1 cellular context compared by ENCODE assay signal in the genomic region with DNA sequence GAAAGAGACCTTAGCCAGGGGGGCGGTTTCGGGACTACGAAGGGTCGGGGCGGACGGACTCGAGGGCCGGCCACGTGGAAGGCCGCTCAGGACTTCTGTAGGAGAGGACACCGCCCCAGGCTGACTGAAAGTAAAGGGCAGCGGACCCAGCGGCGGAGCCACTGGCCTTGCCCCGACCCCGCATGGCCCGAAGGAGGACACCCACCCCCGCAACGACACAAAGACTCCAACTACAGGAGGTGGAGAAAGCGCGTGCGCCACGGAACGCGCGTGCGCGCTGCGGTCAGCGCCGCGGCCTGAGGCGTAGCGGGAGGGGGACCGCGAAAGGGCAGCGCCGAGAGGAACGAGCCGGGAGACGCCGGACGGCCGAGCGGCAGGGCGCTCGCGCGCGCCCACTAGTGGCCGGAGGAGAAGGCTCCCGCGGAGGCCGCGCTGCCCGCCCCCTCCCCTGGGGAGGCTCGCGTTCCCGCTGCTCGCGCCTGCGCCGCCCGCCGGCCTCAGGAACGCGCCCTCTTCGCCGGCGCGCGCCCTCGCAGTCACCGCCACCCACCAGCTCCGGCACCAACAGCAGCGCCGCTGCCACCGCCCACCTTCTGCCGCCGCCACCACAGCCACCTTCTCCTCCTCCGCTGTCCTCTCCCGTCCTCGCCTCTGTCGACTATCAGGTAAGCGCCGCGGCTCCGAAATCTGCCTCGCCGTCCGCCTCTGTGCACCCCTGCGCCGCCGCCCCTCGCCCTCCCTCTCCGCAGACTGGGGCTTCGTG.
TF ChIP-seq lines count a peak whose summit lies in the region.

A gene (plus strand): TSS at position 533 of the 763 bp plus-strand sequence. CDS start 67,784 bp downstream, outside the sequence.

TF ChIP-seq in HepG2, 621 proteins besides CTCF, POLR2A, EP300 and RAD21 (continued from another document and continues in another):
- TF ChIP-seq, protein P1, sequence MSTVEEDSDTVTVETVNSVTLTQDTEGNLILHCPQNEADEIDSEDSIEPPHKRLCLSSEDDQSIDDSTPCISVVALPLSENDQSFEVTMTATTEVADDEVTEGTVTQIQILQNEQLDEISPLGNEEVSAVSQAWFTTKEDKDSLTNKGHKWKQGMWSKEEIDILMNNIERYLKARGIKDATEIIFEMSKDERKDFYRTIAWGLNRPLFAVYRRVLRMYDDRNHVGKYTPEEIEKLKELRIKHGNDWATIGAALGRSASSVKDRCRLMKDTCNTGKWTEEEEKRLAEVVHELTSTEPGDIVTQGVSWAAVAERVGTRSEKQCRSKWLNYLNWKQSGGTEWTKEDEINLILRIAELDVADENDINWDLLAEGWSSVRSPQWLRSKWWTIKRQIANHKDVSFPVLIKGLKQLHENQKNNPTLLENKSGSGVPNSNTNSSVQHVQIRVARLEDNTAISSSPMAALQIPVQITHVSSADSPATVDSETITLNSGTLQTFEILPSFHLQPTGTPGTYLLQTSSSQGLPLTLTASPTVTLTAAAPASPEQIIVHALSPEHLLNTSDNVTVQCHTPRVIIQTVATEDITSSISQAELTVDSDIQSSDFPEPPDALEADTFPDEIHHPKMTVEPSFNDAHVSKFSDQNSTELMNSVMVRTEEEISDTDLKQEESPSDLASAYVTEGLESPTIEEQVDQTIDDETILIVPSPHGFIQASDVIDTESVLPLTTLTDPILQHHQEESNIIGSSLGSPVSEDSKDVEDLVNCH (CRISPR knock-in tag; IDR thresholded peaks at IDR 0.05): no peak
- peak; percentile 61; the same call in 1 of the 2 replicates for TF ChIP-seq ZNF670 (CRISPR knock-in tag; IDR thresholded peaks at IDR 0.05; ENCODE audit: borderline replicate concordance)
- TF ChIP-seq KMT2B (CRISPR knock-in tag; IDR thresholded peaks at IDR 0.05): no peak
- TF ChIP-seq RFXANK (CRISPR knock-in tag; IDR thresholded peaks at IDR 0.05): no peak
- TF ChIP-seq, protein P2, sequence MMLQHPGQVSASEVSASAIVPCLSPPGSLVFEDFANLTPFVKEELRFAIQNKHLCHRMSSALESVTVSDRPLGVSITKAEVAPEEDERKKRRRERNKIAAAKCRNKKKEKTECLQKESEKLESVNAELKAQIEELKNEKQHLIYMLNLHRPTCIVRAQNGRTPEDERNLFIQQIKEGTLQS (CRISPR knock-in tag; IDR thresholded peaks at IDR 0.05): no peak
- TF ChIP-seq ATF1 (CRISPR knock-in tag; IDR thresholded peaks at IDR 0.05): no peak
- no peak for TF ChIP-seq ZNF589 (CRISPR knock-in tag; conservative IDR thresholded peaks at IDR 0.05)
- TF ChIP-seq ZFP36 (IDR thresholded peaks at IDR 0.05; ENCODE audit: borderline replicate concordance, low read depth, low read length, partially characterized antibody): no peak
- TF ChIP-seq NAIF1 (CRISPR knock-in tag; IDR thresholded peaks at IDR 0.05; ENCODE audit: borderline replicate concordance): no peak
- TF ChIP-seq KLF6 (CRISPR knock-in tag; IDR thresholded peaks at IDR 0.05): no peak; the same call in 1 of the 2 replicates
- no peak for TF ChIP-seq JUN (CRISPR knock-in tag; IDR thresholded peaks at IDR 0.05)
- TF ChIP-seq, protein P3, sequence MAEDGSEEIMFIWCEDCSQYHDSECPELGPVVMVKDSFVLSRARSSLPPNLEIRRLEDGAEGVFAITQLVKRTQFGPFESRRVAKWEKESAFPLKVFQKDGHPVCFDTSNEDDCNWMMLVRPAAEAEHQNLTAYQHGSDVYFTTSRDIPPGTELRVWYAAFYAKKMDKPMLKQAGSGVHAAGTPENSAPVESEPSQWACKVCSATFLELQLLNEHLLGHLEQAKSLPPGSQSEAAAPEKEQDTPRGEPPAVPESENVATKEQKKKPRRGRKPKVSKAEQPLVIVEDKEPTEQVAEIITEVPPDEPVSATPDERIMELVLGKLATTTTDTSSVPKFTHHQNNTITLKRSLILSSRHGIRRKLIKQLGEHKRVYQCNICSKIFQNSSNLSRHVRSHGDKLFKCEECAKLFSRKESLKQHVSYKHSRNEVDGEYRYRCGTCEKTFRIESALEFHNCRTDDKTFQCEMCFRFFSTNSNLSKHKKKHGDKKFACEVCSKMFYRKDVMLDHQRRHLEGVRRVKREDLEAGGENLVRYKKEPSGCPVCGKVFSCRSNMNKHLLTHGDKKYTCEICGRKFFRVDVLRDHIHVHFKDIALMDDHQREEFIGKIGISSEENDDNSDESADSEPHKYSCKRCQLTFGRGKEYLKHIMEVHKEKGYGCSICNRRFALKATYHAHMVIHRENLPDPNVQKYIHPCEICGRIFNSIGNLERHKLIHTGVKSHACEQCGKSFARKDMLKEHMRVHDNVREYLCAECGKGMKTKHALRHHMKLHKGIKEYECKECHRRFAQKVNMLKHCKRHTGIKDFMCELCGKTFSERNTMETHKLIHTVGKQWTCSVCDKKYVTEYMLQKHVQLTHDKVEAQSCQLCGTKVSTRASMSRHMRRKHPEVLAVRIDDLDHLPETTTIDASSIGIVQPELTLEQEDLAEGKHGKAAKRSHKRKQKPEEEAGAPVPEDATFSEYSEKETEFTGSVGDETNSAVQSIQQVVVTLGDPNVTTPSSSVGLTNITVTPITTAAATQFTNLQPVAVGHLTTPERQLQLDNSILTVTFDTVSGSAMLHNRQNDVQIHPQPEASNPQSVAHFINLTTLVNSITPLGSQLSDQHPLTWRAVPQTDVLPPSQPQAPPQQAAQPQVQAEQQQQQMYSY (CRISPR knock-in tag; IDR thresholded peaks at IDR 0.05): no peak; the same call in 1 of the 2 replicates
- no peak for TF ChIP-seq ZNF761 (CRISPR knock-in tag; conservative IDR thresholded peaks at IDR 0.05)
- TF ChIP-seq, protein P4, sequence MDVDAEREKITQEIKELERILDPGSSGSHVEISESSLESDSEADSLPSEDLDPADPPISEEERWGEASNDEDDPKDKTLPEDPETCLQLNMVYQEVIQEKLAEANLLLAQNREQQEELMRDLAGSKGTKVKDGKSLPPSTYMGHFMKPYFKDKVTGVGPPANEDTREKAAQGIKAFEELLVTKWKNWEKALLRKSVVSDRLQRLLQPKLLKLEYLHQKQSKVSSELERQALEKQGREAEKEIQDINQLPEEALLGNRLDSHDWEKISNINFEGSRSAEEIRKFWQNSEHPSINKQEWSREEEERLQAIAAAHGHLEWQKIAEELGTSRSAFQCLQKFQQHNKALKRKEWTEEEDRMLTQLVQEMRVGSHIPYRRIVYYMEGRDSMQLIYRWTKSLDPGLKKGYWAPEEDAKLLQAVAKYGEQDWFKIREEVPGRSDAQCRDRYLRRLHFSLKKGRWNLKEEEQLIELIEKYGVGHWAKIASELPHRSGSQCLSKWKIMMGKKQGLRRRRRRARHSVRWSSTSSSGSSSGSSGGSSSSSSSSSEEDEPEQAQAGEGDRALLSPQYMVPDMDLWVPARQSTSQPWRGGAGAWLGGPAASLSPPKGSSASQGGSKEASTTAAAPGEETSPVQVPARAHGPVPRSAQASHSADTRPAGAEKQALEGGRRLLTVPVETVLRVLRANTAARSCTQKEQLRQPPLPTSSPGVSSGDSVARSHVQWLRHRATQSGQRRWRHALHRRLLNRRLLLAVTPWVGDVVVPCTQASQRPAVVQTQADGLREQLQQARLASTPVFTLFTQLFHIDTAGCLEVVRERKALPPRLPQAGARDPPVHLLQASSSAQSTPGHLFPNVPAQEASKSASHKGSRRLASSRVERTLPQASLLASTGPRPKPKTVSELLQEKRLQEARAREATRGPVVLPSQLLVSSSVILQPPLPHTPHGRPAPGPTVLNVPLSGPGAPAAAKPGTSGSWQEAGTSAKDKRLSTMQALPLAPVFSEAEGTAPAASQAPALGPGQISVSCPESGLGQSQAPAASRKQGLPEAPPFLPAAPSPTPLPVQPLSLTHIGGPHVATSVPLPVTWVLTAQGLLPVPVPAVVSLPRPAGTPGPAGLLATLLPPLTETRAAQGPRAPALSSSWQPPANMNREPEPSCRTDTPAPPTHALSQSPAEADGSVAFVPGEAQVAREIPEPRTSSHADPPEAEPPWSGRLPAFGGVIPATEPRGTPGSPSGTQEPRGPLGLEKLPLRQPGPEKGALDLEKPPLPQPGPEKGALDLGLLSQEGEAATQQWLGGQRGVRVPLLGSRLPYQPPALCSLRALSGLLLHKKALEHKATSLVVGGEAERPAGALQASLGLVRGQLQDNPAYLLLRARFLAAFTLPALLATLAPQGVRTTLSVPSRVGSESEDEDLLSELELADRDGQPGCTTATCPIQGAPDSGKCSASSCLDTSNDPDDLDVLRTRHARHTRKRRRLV (CRISPR knock-in tag; IDR thresholded peaks at IDR 0.05): no peak
- TF ChIP-seq, protein P5, sequence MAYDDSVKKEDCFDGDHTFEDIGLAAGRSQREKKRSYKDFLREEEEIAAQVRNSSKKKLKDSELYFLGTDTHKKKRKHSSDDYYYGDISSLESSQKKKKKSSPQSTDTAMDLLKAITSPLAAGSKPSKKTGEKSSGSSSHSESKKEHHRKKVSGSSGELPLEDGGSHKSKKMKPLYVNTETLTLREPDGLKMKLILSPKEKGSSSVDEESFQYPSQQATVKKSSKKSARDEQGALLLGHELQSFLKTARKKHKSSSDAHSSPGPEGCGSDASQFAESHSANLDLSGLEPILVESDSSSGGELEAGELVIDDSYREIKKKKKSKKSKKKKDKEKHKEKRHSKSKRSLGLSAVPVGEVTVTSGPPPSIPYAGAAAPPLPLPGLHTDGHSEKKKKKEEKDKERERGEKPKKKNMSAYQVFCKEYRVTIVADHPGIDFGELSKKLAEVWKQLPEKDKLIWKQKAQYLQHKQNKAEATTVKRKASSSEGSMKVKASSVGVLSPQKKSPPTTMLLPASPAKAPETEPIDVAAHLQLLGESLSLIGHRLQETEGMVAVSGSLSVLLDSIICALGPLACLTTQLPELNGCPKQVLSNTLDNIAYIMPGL (CRISPR knock-in tag; IDR thresholded peaks at IDR 0.05; ENCODE audit: borderline replicate concordance in 1 of 2, low read depth in 1 of 2): peak; percentile 70 to 95
- TF ChIP-seq, protein P6, sequence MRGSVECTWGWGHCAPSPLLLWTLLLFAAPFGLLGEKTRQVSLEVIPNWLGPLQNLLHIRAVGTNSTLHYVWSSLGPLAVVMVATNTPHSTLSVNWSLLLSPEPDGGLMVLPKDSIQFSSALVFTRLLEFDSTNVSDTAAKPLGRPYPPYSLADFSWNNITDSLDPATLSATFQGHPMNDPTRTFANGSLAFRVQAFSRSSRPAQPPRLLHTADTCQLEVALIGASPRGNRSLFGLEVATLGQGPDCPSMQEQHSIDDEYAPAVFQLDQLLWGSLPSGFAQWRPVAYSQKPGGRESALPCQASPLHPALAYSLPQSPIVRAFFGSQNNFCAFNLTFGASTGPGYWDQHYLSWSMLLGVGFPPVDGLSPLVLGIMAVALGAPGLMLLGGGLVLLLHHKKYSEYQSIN (CRISPR knock-in tag; IDR thresholded peaks at IDR 0.05; ENCODE audit: borderline replicate concordance): no peak
- TF ChIP-seq MIER3 (CRISPR knock-in tag; IDR thresholded peaks at IDR 0.05; ENCODE audit: borderline replicate concordance): 0 out of 2 replicates have a peak, but pooled peaks have one; percentile 74
- TF ChIP-seq, protein P7, sequence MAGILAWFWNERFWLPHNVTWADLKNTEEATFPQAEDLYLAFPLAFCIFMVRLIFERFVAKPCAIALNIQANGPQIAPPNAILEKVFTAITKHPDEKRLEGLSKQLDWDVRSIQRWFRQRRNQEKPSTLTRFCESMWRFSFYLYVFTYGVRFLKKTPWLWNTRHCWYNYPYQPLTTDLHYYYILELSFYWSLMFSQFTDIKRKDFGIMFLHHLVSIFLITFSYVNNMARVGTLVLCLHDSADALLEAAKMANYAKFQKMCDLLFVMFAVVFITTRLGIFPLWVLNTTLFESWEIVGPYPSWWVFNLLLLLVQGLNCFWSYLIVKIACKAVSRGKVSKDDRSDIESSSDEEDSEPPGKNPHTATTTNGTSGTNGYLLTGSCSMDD (CRISPR knock-in tag; IDR thresholded peaks at IDR 0.05): no peak
- TF ChIP-seq KDM6A (CRISPR knock-in tag; IDR thresholded peaks at IDR 0.05; ENCODE audit: low read depth): no peak
- TF ChIP-seq, protein P8, sequence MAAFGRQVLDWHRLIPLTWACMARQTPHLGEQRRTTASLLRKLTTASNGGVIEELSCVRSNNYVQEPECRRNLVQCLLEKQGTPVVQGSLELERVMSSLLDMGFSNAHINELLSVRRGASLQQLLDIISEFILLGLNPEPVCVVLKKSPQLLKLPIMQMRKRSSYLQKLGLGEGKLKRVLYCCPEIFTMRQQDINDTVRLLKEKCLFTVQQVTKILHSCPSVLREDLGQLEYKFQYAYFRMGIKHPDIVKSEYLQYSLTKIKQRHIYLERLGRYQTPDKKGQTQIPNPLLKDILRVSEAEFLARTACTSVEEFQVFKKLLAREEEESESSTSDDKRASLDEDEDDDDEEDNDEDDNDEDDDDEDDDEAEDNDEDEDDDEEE (CRISPR knock-in tag; IDR thresholded peaks at IDR 0.05): peak; percentile 14; the same call in 1 of the 2 replicates
- no peak for TF ChIP-seq NFE2 (CRISPR knock-in tag; IDR thresholded peaks at IDR 0.05)
- TF ChIP-seq PHF20 (CRISPR knock-in tag; IDR thresholded peaks at IDR 0.05): peak; percentile 68; the same call in 1 of the 2 replicates
- no peak for TF ChIP-seq ZNF343 (CRISPR knock-in tag; IDR thresholded peaks at IDR 0.05)
- TF ChIP-seq, protein P9, sequence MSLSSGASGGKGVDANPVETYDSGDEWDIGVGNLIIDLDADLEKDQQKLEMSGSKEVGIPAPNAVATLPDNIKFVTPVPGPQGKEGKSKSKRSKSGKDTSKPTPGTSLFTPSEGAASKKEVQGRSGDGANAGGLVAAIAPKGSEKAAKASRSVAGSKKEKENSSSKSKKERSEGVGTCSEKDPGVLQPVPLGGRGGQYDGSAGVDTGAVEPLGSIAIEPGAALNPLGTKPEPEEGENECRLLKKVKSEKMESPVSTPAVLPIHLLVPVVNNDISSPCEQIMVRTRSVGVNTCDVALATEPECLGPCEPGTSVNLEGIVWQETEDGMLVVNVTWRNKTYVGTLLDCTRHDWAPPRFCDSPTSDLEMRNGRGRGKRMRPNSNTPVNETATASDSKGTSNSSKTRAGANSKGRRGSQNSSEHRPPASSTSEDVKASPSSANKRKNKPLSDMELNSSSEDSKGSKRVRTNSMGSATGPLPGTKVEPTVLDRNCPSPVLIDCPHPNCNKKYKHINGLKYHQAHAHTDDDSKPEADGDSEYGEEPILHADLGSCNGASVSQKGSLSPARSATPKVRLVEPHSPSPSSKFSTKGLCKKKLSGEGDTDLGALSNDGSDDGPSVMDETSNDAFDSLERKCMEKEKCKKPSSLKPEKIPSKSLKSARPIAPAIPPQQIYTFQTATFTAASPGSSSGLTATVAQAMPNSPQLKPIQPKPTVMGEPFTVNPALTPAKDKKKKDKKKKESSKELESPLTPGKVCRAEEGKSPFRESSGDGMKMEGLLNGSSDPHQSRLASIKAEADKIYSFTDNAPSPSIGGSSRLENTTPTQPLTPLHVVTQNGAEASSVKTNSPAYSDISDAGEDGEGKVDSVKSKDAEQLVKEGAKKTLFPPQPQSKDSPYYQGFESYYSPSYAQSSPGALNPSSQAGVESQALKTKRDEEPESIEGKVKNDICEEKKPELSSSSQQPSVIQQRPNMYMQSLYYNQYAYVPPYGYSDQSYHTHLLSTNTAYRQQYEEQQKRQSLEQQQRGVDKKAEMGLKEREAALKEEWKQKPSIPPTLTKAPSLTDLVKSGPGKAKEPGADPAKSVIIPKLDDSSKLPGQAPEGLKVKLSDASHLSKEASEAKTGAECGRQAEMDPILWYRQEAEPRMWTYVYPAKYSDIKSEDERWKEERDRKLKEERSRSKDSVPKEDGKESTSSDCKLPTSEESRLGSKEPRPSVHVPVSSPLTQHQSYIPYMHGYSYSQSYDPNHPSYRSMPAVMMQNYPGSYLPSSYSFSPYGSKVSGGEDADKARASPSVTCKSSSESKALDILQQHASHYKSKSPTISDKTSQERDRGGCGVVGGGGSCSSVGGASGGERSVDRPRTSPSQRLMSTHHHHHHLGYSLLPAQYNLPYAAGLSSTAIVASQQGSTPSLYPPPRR (CRISPR knock-in tag; IDR thresholded peaks at IDR 0.05; ENCODE audit: borderline replicate concordance): no peak
- no peak for TF ChIP-seq SSRP1 (CRISPR knock-in tag; IDR thresholded peaks at IDR 0.05)
- TF ChIP-seq EZH2 (conservative IDR thresholded peaks at IDR 0.05; ENCODE audit: low read depth, low read length): no peak
- no peak for TF ChIP-seq KLF13 (CRISPR knock-in tag; IDR thresholded peaks at IDR 0.05)
- no peak for TF ChIP-seq ETV6 (CRISPR knock-in tag; conservative IDR thresholded peaks at IDR 0.05)
- TF ChIP-seq ZBTB7A (CRISPR knock-in tag; IDR thresholded peaks at IDR 0.05): no peak
- TF ChIP-seq ELF4 (CRISPR knock-in tag; IDR thresholded peaks at IDR 0.05; ENCODE audit: borderline replicate concordance): no peak
